Comparison of ENCODE assay signal across 31 cellular contexts in the genomic region with DNA sequence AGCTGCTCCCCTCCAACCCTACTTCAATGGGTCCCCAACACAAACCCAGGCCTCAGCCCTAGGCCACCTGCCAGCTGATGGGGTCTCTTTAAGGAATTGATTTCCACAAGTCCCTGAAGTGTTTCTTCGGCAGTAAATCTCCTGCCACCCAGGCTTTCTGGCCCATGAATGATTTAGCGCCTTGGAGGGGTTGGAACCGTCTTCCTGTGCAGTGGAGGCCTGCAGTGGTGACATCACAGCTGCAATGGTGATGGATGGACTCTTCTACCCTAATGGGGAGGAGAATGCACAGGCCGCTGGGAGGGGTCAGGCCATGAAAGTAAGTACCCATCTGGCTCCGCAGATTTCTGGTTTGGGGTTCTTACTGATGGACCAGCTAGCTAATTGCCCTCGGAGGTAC.
"Had no signal": no experiment of that assay in that cellular context is flagged by ENCODE, and none has a peak within 500 bp of the region (broad histone marks: within the 10 kb centered on the region; RNA-seq: fewer than 3 reads in every experiment).

No MANE protein-coding gene starts in this region.

- H3K9me3 ChIP-seq: ascending aorta, breast epithelium, esophagus squamous epithelium, gastroesophageal sphincter had no signal

- H3K36me3 ChIP-seq: ascending aorta, breast epithelium, cardiac muscle cell, esophagus squamous epithelium, gastroesophageal sphincter had no signal

- H3K4me3 ChIP-seq: ascending aorta, breast epithelium, cardiac muscle cell, coronary artery, dorsolateral prefrontal cortex, esophagus squamous epithelium, gastroesophageal sphincter had no signal

- H3K4me1 ChIP-seq: breast epithelium had no signal

- DNase-seq: activated CD4-positive, alpha-beta memory T cell treated with anti-CD3 and anti-CD28 coated beads, Interleukin-2, amount 10 ng/mL, durations not matched to agents 7 days and 5 days; activated CD4-positive, alpha-beta T cell treated with anti-CD3 and anti-CD28 coated beads for 1 hour; activated CD4-positive, alpha-beta T cell treated with anti-CD3 and anti-CD28 coated beads for 4 hours; activated CD4-positive, alpha-beta T cell treated with anti-CD3 and anti-CD28 coated beads, Interleukin-2, amount 10 ng/mL, durations not matched to agents 7 days and 5 days; activated CD4-positive, alpha-beta T cell treated with anti-CD3 and anti-CD28 coated beads, Interleukin-2, amount 50 U/mL, for 4 hours; activated CD8-positive, alpha-beta memory T cell treated with anti-CD3 and anti-CD28 coated beads, Interleukin-2, amount 50 U/mL, for 48 hours; activated gamma-delta T cell; activated naive CD4-positive, alpha-beta T cell; activated naive CD4-positive, alpha-beta T cell treated with anti-CD3 and anti-CD28 coated beads, Interleukin-2, amount 10 ng/mL, durations not matched to agents 7 days and 5 days; activated naive CD8-positive, alpha-beta T cell treated with anti-CD3 and anti-CD28 coated beads, Interleukin-2, amount 10 ng/mL, durations not matched to agents 7 days and 5 days; activated T-cell treated with anti-CD3 and anti-CD28 coated beads for 4 hours; activated T-cell treated with anti-CD3 and anti-CD28 coated beads, Interleukin-2, amount 50 U/mL, for 24 hours; activated T-cell treated with anti-CD3 and anti-CD28 coated beads, Interleukin-2, amount 50 U/mL, for 72 hours; central memory CD4-positive, alpha-beta T cell; cerebellar nuclear complex; dorsolateral prefrontal cortex; effector memory CD4-positive, alpha-beta T cell; endodermal cell; erythroblast; esophagus squamous epithelium; foreskin melanocyte; head of caudate nucleus; T-helper 2 cell had no signal

- H3K4me3 Mint-ChIP-seq: activated CD4-positive, alpha-beta memory T cell treated with anti-CD3 and anti-CD28 coated beads, Interleukin-2, amount 10 ng/mL, durations not matched to agents 7 days and 5 days; activated CD4-positive, alpha-beta T cell treated with anti-CD3 and anti-CD28 coated beads, Interleukin-2, amount 10 ng/mL, durations not matched to agents 7 days and 5 days; activated naive CD4-positive, alpha-beta T cell treated with anti-CD3 and anti-CD28 coated beads, Interleukin-2, amount 10 ng/mL, durations not matched to agents 7 days and 5 days; activated naive CD8-positive, alpha-beta T cell treated with anti-CD3 and anti-CD28 coated beads, Interleukin-2, amount 10 ng/mL, durations not matched to agents 7 days and 5 days; activated T-cell treated with anti-CD3 and anti-CD28 coated beads, Interleukin-2, amount 50 U/mL, for 24 hours; activated T-cell treated with anti-CD3 and anti-CD28 coated beads, Interleukin-2, amount 50 U/mL, for 72 hours; dendritic cell treated with granulocyte-macrophage colony-stimulating factor and Interleukin-4, amounts not matched to agents 40 ng/mL and 50 ng/mL, for 4 days; endodermal cell had no signal

- H3K27ac Mint-ChIP-seq: activated CD4-positive, alpha-beta memory T cell treated with anti-CD3 and anti-CD28 coated beads, Interleukin-2, amount 10 ng/mL, durations not matched to agents 7 days and 5 days; activated CD4-positive, alpha-beta T cell treated with anti-CD3 and anti-CD28 coated beads, Interleukin-2, amount 10 ng/mL, durations not matched to agents 7 days and 5 days; activated naive CD4-positive, alpha-beta T cell treated with anti-CD3 and anti-CD28 coated beads, Interleukin-2, amount 10 ng/mL, durations not matched to agents 7 days and 5 days; activated naive CD4-positive, alpha-beta T cell treated with anti-CD3 and anti-CD28 coated beads, Interleukin-2, amount 50 U/mL, for 72 hours; activated naive CD8-positive, alpha-beta T cell treated with anti-CD3 and anti-CD28 coated beads, Interleukin-2, amount 10 ng/mL, durations not matched to agents 7 days and 5 days; activated T-cell treated with anti-CD3 and anti-CD28 coated beads, Interleukin-2, amount 50 U/mL, for 24 hours; activated T-cell treated with anti-CD3 and anti-CD28 coated beads, Interleukin-2, amount 50 U/mL, for 72 hours; dendritic cell treated with granulocyte-macrophage colony-stimulating factor and Interleukin-4, amounts not matched to agents 40 ng/mL and 50 ng/mL, for 4 days; endodermal cell had no signal

- H3K36me3 Mint-ChIP-seq: activated naive CD4-positive, alpha-beta T cell treated with anti-CD3 and anti-CD28 coated beads, Interleukin-2, amount 10 ng/mL, durations not matched to agents 7 days and 5 days; activated naive CD4-positive, alpha-beta T cell treated with anti-CD3 and anti-CD28 coated beads, Interleukin-2, amount 50 U/mL, for 72 hours; activated naive CD8-positive, alpha-beta T cell treated with anti-CD3 and anti-CD28 coated beads, Interleukin-2, amount 10 ng/mL, durations not matched to agents 7 days and 5 days; brain had no signal

- H3K9me3 Mint-ChIP-seq: activated CD4-positive, alpha-beta memory T cell treated with anti-CD3 and anti-CD28 coated beads, Interleukin-2, amount 10 ng/mL, durations not matched to agents 7 days and 5 days; activated CD4-positive, alpha-beta T cell treated with anti-CD3 and anti-CD28 coated beads, Interleukin-2, amount 10 ng/mL, durations not matched to agents 7 days and 5 days; activated naive CD4-positive, alpha-beta T cell treated with anti-CD3 and anti-CD28 coated beads, Interleukin-2, amount 10 ng/mL, durations not matched to agents 7 days and 5 days; activated naive CD4-positive, alpha-beta T cell treated with anti-CD3 and anti-CD28 coated beads, Interleukin-2, amount 50 U/mL, for 72 hours; activated naive CD8-positive, alpha-beta T cell treated with anti-CD3 and anti-CD28 coated beads, Interleukin-2, amount 10 ng/mL, durations not matched to agents 7 days and 5 days; activated T-cell treated with anti-CD3 and anti-CD28 coated beads, Interleukin-2, amount 50 U/mL, for 24 hours; activated T-cell treated with anti-CD3 and anti-CD28 coated beads, Interleukin-2, amount 50 U/mL, for 72 hours; dendritic cell treated with granulocyte-macrophage colony-stimulating factor and Interleukin-4, amounts not matched to agents 40 ng/mL and 50 ng/mL, for 4 days; endodermal cell had no signal

- H3K27ac ChIP-seq: ascending aorta, breast epithelium, cardiac muscle cell, coronary artery, dorsolateral prefrontal cortex, esophagus squamous epithelium, gastroesophageal sphincter had no signal
